In genomic region chr7:28615091-28615490, GRCh38 we compare ENCODE assay signal across 13 cellular contexts.
DNase-seq lines count a peak whose midpoint lies in the region; ATAC-seq and TF ChIP-seq lines count a peak whose summit lies in the region.
"Had no signal": no experiment of that assay in that cellular context is flagged by ENCODE, and none has a peak within 500 bp of the region (broad histone marks: within the 10 kb centered on the region; RNA-seq: fewer than 3 reads in every experiment).

No MANE protein-coding gene starts in this region.

- H3K27ac Mint-ChIP-seq in neural progenitor cell: no peak overlapping the region
- no peak overlapping the region for H3K27ac Mint-ChIP-seq in stimulated activated memory B cell treated with anti-CD40 and anti-IgM and Interleukin-4, amounts not matched to agents 10 μg/mL and 1 μg/mL and 100 μg/mL, for 72 hours

- H4K20me1 ChIP-seq in neural progenitor cell (ENCODE audit: low read depth): no peaks in the 10 kb centered on the region

- no peaks in the 10 kb centered on the region for H3K4me1 ChIP-seq in neural progenitor cell

- H3K4me1 Mint-ChIP-seq in neural progenitor cell: no peaks in the 10 kb centered on the region
- H3K4me1 Mint-ChIP-seq in stimulated activated memory B cell treated with anti-CD40 and anti-IgM and Interleukin-4, amounts not matched to agents 10 μg/mL and 1 μg/mL and 100 μg/mL, for 72 hours: no peaks in the 10 kb centered on the region

- DNase-seq in ELR (ENCODE audit: low read depth) (peak; percentile 22), dermis blood vessel endothelial cell (peak; percentile 58), neural progenitor cell (ENCODE audit: low spot score) (peak; percentile 57), NCI-H2196 treated with DMSO at 0.1 percent for 48 hours (lab: John Stamatoyannopoulos, UW; ENCODE audit: unreplicated experiment) (no peak)
- no peak for DNase-seq in activated T-cell treated with anti-CD3 and anti-CD28 coated beads, Interleukin-2, amount 50 U/mL, for 48 hours
- DNase-seq in stimulated activated CD4-positive, alpha-beta T cell treated with anti-CD3 and anti-CD28 coated beads, Interleukin-4, amount 100 ng/mL, for 24 hours: no peak
- DNase-seq: central memory CD4-positive, alpha-beta T cell; glutamatergic neuron; NK-92 treated with Interleukin-12 subunit alpha and Interleukin-12 subunit beta, amount 100 ng/mL, for 24 hours; stimulated activated naive CD8-positive, alpha-beta T cell treated with anti-CD3 and anti-CD28 coated beads, Interleukin-15, Interleukin-2, amounts not matched to agents 100 U/mL and 50 U/mL, for 24 hours had no signal

- no peak overlapping the region for H3K4me3 ChIP-seq in neural progenitor cell
- H3K4me3 ChIP-seq: K562 had no signal

- no peaks in the 10 kb centered on the region for H3K9me3 ChIP-seq in neural progenitor cell (ENCODE audit: low read depth)

- no peak overlapping the region for H3K9ac ChIP-seq in neural progenitor cell

- TF ChIP-seq CTCF in LNCAP (IDR thresholded peaks at IDR 0.05) (peak; percentile 18; the same call in 1 of the 2 replicates), neural progenitor cell (IDR thresholded peaks at IDR 0.05) (peak; percentile 56)

- H3K79me2 ChIP-seq in neural progenitor cell (ENCODE audit: low read depth): no peaks in the 10 kb centered on the region

- no peak overlapping the region for H3K27ac ChIP-seq in neural progenitor cell

- peaks cover under 1% of the 10 kb centered on the region for H3K27me3 Mint-ChIP-seq in neural progenitor cell (ENCODE audit: insufficient read depth, low read depth)
- peaks cover 9% of the 10 kb centered on the region for H3K27me3 Mint-ChIP-seq in stimulated activated memory B cell treated with anti-CD40 and anti-IgM and Interleukin-4, amounts not matched to agents 10 μg/mL and 1 μg/mL and 100 μg/mL, for 72 hours

- H3K36me3 Mint-ChIP-seq in neural progenitor cell: no peaks in the 10 kb centered on the region
- no peaks in the 10 kb centered on the region for H3K36me3 Mint-ChIP-seq in stimulated activated memory B cell treated with anti-CD40 and anti-IgM and Interleukin-4, amounts not matched to agents 10 μg/mL and 1 μg/mL and 100 μg/mL, for 72 hours

- H3K4me2 ChIP-seq in neural progenitor cell: no peak overlapping the region

- no peak overlapping the region for H2AFZ ChIP-seq in neural progenitor cell (replicated peaks)

- H3K27me3 ChIP-seq in neural progenitor cell: no peaks in the 10 kb centered on the region

- H3F3A ChIP-seq in neural progenitor cell (ENCODE audit: low read depth): no peaks in the 10 kb centered on the region

- no peak overlapping the region for H3K4me3 Mint-ChIP-seq in neural progenitor cell
- H3K4me3 Mint-ChIP-seq in stimulated activated memory B cell treated with anti-CD40 and anti-IgM and Interleukin-4, amounts not matched to agents 10 μg/mL and 1 μg/mL and 100 μg/mL, for 72 hours: no peak overlapping the region

- H3K9me3 Mint-ChIP-seq in neural progenitor cell: no peaks in the 10 kb centered on the region
- no peaks in the 10 kb centered on the region for H3K9me3 Mint-ChIP-seq in stimulated activated memory B cell treated with anti-CD40 and anti-IgM and Interleukin-4, amounts not matched to agents 10 μg/mL and 1 μg/mL and 100 μg/mL, for 72 hours

- ATAC-seq in stimulated activated memory B cell treated with anti-CD40 and anti-IgM and Interleukin-4, amounts not matched to agents 10 μg/mL and 1 μg/mL and 100 μg/mL, for 72 hours: no peak
- ATAC-seq: K562; stimulated activated naive CD8-positive, alpha-beta T cell treated with anti-CD3 and anti-CD28 coated beads, Interleukin-15, Interleukin-2, amounts not matched to agents 100 U/mL and 50 U/mL, for 24 hours had no signal

- no peaks in the 10 kb centered on the region for H3K36me3 ChIP-seq in neural progenitor cell

Comparison
In these comparisons a context has a peak if more than half of its experiments do, and no peak if none do; other contexts are left out.
1. DNase-seq: peak in ELR (single experiment), dermis blood vessel endothelial cell (single experiment) and neural progenitor cell (single experiment); none in activated T-cell treated with anti-CD3 and anti-CD28 coated beads, Interleukin-2, amount 50 U/mL, for 48 hours (0 of 2), NCI-H2196 treated with DMSO at 0.1 percent for 48 hours (single experiment) and stimulated activated CD4-positive, alpha-beta T cell treated with anti-CD3 and anti-CD28 coated beads, Interleukin-4, amount 100 ng/mL, for 24 hours (single experiment).